Comparison of ENCODE assay signal across 8 cellular contexts in the genomic region with DNA sequence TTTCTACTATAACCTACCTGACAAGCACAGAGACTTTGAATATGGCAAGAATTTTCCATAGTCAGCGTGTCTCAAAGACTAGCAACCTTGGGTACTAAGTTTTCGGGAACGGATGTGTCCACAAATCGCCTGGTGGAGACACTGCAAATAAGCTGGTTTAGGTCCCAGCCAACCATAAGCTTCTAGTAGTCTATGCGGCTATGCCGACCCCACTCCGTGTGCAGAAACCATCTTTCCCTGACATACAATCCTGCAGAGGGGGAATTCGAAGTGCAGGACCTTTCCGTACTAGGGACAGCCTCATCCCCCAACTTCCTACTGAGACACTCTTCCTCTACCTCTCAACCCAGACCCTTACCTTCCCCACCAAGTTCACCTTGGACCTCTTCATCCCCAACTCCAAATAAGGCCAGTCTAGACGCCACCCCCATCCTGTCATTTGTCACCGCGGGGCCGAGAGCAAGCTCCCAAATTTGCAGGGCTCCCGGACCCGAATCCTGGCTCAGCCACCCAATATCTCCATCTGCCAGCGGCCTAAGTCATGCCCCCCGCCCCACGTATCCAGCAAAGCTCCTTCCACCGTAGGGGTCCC. TPM values are rescaled to one million over a fixed set of nuclear protein-coding genes. Genes with fewer than 3 reads are reported as not detected.
DNase-seq lines count a peak whose midpoint lies in the region; ATAC-seq and TF ChIP-seq lines count a peak whose summit lies in the region.

No MANE protein-coding gene starts in this region.

- CTCF ChIA-PET in activated naive CD4-positive, alpha-beta T cell treated with anti-CD3 and anti-CD28 coated beads, Interleukin-2, amount 10 ng/mL, durations not matched to agents 7 days and 5 days (lab: Charles Lee) = interaction anchor here (2.0 kb wide), 1 partner anchor 467 kb away, joined by 5 read pairs; no protein-coding TSS in a partner anchor

- peaks cover 42% of the 10 kb centered on the region for H3K4me1 ChIP-seq in KMS-11 (ENCODE audit: low read depth, poor library complexity, severe bottlenecking)

- no peak for TF ChIP-seq CTCF in KMS-11 (conservative IDR thresholded peaks at IDR 0.05; ENCODE audit: low read depth, low read length)

- H2AFZ ChIP-seq in KMS-11 (ENCODE audit: low read depth) = peak overlapping the region; percentile 75

- peak; percentile 31 for ATAC-seq in GM21619 (IDR thresholded peaks at IDR 0.05; ENCODE audit: unreplicated experiment)
- peak; percentile 41 to 49 for ATAC-seq in left cardiac atrium

- H3K4me3 Mint-ChIP-seq in activated naive CD4-positive, alpha-beta T cell treated with anti-CD3 and anti-CD28 coated beads, Interleukin-2, amount 10 ng/mL, durations not matched to agents 7 days and 5 days = peak overlapping the region; percentile 89

- H3K27me3 ChIP-seq in KMS-11 (ENCODE audit: insufficient read depth, low read depth) = no peaks in the 10 kb centered on the region

- H3K4me1 Mint-ChIP-seq in activated naive CD4-positive, alpha-beta T cell treated with anti-CD3 and anti-CD28 coated beads, Interleukin-2, amount 10 ng/mL, durations not matched to agents 7 days and 5 days = peaks cover 47% of the 10 kb centered on the region

- H4K20me1 ChIP-seq in KMS-11 (ENCODE audit: insufficient read depth) = 0 out of 2 replicates have a peak, but pooled peaks cover 3% of the 10 kb centered on the region

- H3K36me3 Mint-ChIP-seq in activated naive CD4-positive, alpha-beta T cell treated with anti-CD3 and anti-CD28 coated beads, Interleukin-2, amount 10 ng/mL, durations not matched to agents 7 days and 5 days = peaks cover 10% of the 10 kb centered on the region

- peak overlapping the region; percentile 97 for H3K4me2 ChIP-seq in KMS-11

- peaks cover 4% of the 10 kb centered on the region for H3K27me3 Mint-ChIP-seq in activated naive CD4-positive, alpha-beta T cell treated with anti-CD3 and anti-CD28 coated beads, Interleukin-2, amount 10 ng/mL, durations not matched to agents 7 days and 5 days

- H3K4me3 ChIP-seq in GM08714 (ENCODE audit: low read length) (peak overlapping the region; percentile 85), KMS-11 (IDR thresholded peaks at IDR 0.05; ENCODE audit: insufficient read depth, low read depth, low read length) (peak overlapping the region; percentile 95)

- peak overlapping the region; percentile 28 for H3K27ac ChIP-seq in KMS-11

- peaks cover 64% of the 10 kb centered on the region for H3K79me2 ChIP-seq in KMS-11 (ENCODE audit: insufficient read depth, low read depth)

- peak; percentile 59 for DNase-seq in activated naive CD4-positive, alpha-beta T cell treated with anti-CD3 and anti-CD28 coated beads, Interleukin-2, amount 10 ng/mL, durations not matched to agents 7 days and 5 days
- peak; percentile 45 for DNase-seq in left cardiac atrium
- peak; percentile 7 for DNase-seq in putamen (ENCODE audit: low spot score)
- DNase-seq in mesenteric fat pad (ENCODE audit: low spot score) = no peak
- no peak for DNase-seq in foreskin melanocyte

- peak overlapping the region; percentile 77 for H3K9ac ChIP-seq in KMS-11

- no peaks in the 10 kb centered on the region for H3K36me3 ChIP-seq in KMS-11 (ENCODE audit: insufficient read depth)

- H3K9me3 Mint-ChIP-seq in activated naive CD4-positive, alpha-beta T cell treated with anti-CD3 and anti-CD28 coated beads, Interleukin-2, amount 10 ng/mL, durations not matched to agents 7 days and 5 days = no peaks in the 10 kb centered on the region

- H3K27ac Mint-ChIP-seq in activated naive CD4-positive, alpha-beta T cell treated with anti-CD3 and anti-CD28 coated beads, Interleukin-2, amount 10 ng/mL, durations not matched to agents 7 days and 5 days = peak overlapping the region; percentile 93

- intact Hi-C loops in left cardiac atrium (cut with DNase I) = no loop called here

RNA-seq across cellular contexts. Expression of gene SUCLG1, which starts 0.5 kb away (rescaled TPM):
- total RNA-seq in left cardiac atrium (100 to 1,000 TPM; 193 to 197 TPM), mesenteric fat pad (91.1 TPM)

RNA-seq across cellular contexts. Expression of gene DNAH6, which starts 57.8 kb away (rescaled TPM):
- total RNA-seq in left cardiac atrium (under 1 TPM; 0.16 to 0.38 TPM), mesenteric fat pad (0.77 TPM)

Comparison
In these comparisons a context has a peak if more than half of its experiments do, and no peak if none do; other contexts are left out.
1. DNase-seq: peak in activated naive CD4-positive, alpha-beta T cell treated with anti-CD3 and anti-CD28 coated beads, Interleukin-2, amount 10 ng/mL, durations not matched to agents 7 days and 5 days (single experiment), left cardiac atrium (single experiment) and putamen (single experiment); none in mesenteric fat pad (single experiment) and foreskin melanocyte (single experiment).